8 cellular contexts compared by ENCODE assay signal in the genomic region with DNA sequence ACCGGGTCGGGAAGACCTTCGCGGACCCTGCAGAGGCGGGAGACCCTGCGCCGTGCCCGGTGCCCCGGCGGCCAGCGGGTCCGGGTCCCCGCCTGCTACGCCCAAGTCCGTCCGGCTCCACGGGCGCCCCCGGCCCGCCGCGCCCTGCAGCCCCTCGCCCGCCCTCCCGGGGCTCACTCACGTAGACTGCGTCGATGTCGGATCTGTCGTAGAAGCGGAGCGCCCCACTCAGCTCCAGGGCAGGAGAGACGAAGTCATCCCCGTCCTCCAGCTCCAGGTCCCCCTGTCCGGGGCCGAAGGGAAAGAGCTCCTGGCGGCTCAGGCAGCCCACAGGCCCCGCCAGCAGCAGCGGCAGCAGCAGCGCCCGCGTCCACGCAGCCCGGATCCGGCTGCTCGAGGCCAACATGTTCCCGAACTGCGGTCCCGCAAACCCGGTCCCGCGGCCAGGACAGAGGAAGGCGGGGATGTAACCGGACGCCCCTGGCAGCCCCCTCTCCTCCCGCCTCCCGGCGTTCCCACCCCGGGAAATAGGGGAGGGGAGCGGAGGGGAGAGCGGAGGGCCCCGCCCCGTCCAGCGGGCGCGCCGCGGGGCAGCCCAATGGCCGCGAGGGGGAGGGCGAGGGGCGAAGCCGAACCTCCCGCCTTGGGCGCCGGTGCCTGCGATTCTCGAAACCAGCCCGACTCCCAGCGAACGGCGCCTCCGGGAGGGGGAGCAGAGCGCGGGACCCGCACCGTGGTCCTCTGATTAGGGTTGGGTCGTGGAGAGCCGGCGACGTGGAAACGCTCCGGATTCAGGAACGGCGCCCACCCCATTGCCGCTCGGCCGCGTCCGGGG. TPM values are rescaled to one million over a fixed set of nuclear protein-coding genes. Genes with fewer than 3 reads are reported as not detected.
DNase-seq lines count a peak whose midpoint lies in the region; ATAC-seq lines count a peak whose summit lies in the region.

A gene with protein sequence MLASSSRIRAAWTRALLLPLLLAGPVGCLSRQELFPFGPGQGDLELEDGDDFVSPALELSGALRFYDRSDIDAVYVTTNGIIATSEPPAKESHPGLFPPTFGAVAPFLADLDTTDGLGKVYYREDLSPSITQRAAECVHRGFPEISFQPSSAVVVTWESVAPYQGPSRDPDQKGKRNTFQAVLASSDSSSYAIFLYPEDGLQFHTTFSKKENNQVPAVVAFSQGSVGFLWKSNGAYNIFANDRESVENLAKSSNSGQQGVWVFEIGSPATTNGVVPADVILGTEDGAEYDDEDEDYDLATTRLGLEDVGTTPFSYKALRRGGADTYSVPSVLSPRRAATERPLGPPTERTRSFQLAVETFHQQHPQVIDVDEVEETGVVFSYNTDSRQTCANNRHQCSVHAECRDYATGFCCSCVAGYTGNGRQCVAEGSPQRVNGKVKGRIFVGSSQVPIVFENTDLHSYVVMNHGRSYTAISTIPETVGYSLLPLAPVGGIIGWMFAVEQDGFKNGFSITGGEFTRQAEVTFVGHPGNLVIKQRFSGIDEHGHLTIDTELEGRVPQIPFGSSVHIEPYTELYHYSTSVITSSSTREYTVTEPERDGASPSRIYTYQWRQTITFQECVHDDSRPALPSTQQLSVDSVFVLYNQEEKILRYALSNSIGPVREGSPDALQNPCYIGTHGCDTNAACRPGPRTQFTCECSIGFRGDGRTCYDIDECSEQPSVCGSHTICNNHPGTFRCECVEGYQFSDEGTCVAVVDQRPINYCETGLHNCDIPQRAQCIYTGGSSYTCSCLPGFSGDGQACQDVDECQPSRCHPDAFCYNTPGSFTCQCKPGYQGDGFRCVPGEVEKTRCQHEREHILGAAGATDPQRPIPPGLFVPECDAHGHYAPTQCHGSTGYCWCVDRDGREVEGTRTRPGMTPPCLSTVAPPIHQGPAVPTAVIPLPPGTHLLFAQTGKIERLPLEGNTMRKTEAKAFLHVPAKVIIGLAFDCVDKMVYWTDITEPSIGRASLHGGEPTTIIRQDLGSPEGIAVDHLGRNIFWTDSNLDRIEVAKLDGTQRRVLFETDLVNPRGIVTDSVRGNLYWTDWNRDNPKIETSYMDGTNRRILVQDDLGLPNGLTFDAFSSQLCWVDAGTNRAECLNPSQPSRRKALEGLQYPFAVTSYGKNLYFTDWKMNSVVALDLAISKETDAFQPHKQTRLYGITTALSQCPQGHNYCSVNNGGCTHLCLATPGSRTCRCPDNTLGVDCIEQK (minus strand): TSS at position 417 of the 835 bp plus-strand sequence. CDS start 11 bp downstream, at position 406.

- no peaks in the 10 kb centered on the region for H3K9me3 Mint-ChIP-seq in central memory CD8-positive, alpha-beta T cell

- H3K4me3 ChIP-seq in skeletal muscle cell (ENCODE audit: low read depth, low read length) = peak within 1 kb of the TSS; percentile 95

- peaks cover 23% of the 10 kb centered on the region for H3K4me1 Mint-ChIP-seq in T-helper 17 cell
- H3K4me1 Mint-ChIP-seq in central memory CD8-positive, alpha-beta T cell = peaks cover 16% of the 10 kb centered on the region

- ATAC-seq in HG02981 (IDR thresholded peaks at IDR 0.05; ENCODE audit: unreplicated experiment) (peak; percentile 29), T-helper 17 cell (peak; percentile 11), GM18873 (IDR thresholded peaks at IDR 0.05; ENCODE audit: low FRiP score, unreplicated experiment) (no peak)
- ATAC-seq in central memory CD8-positive, alpha-beta T cell (replicated peaks; ENCODE audit: extremely low read depth, poor library complexity, severe bottlenecking) = no peak

- no peaks in the 10 kb centered on the region for H3K36me3 Mint-ChIP-seq in T-helper 17 cell (ENCODE audit: low read depth)
- peaks cover 2% of the 10 kb centered on the region for H3K36me3 Mint-ChIP-seq in central memory CD8-positive, alpha-beta T cell (ENCODE audit: insufficient read depth)

- peak within 1 kb of the TSS; percentile 78 for H3K4me3 Mint-ChIP-seq in T-helper 17 cell
- H3K4me3 Mint-ChIP-seq in central memory CD8-positive, alpha-beta T cell = peak within 1 kb of the TSS; percentile 70

- peaks cover 32% of the 10 kb centered on the region for H3K27me3 Mint-ChIP-seq in T-helper 17 cell
- peaks cover 9% of the 10 kb centered on the region for H3K27me3 Mint-ChIP-seq in central memory CD8-positive, alpha-beta T cell

- peak within 1 kb of the TSS; percentile 78 for H3K27ac Mint-ChIP-seq in T-helper 17 cell
- H3K27ac Mint-ChIP-seq in central memory CD8-positive, alpha-beta T cell (ENCODE audit: low read depth) = no peak within 1 kb of the TSS

- DNase-seq in GM04504 (ENCODE audit: low read depth) (peak; percentile 63), T-helper 17 cell (peak in 2 of 3 donors; percentile 14 to 18), iPS-NIHi7 (ENCODE audit: extremely low spot score) (peak; percentile 95), skeletal muscle cell (ENCODE audit: low read depth) (peak; percentile 72), globus pallidus (ENCODE audit: low spot score) (no peak)
- peak in 1 of 2 donors; percentile 14 for DNase-seq in central memory CD8-positive, alpha-beta T cell (ENCODE audit: low spot score in 2 of 2)

- no peaks in the 10 kb centered on the region for H3K9me3 ChIP-seq in T-helper 17 cell (ENCODE audit: control insufficient read depth, low read length, poor library complexity, severe bottlenecking)

RNA-seq across cellular contexts. Expression of the gene that starts here (rescaled TPM):
- total RNA-seq in T-helper 17 cell = 1 to 10 TPM in 1 of 2 donors, under 1 TPM in 1; 0.45 to 2.6 TPM

Comparison
In these comparisons a context has a peak if more than half of its experiments do, and no peak if none do; other contexts are left out.
1. ATAC-seq: peak in HG02981 (single experiment) and T-helper 17 cell (single experiment); none in central memory CD8-positive, alpha-beta T cell (single experiment) and GM18873 (single experiment).